In genomic region chr1:32753532-32754281, GRCh38 we compare ENCODE assay signal across 8 cellular contexts. TPM values are rescaled to one million over a fixed set of nuclear protein-coding genes. Genes with fewer than 3 reads are reported as not detected.
A peak's percentile ranks its signal among the peaks of the same experiment; 100 is the strongest.
DNase-seq lines count a peak whose midpoint lies in the region; ATAC-seq and TF ChIP-seq lines count a peak whose summit lies in the region.

No MANE protein-coding gene starts in this region.

- peak overlapping the region; percentile 87 for H2AFZ ChIP-seq in KMS-11 (ENCODE audit: low read depth)

- WGBS in adrenal gland, 4 donors: 2 to 13% (median 4%) methylated on average over 6 to 55 of the region's 63 CpGs
- WGBS in prostate gland: under 1% methylated on average over 45 of the region's 63 CpGs

- ATAC-seq in T-cell (replicated peaks in 1 of 4) (peak; percentile 84 to 94 (median 92)), left ventricle myocardium superior (peak; percentile 96)

- H3K27ac ChIP-seq in KMS-11 (no peak overlapping the region), adrenal gland (peak overlapping the region; percentile 2 to 99 (median 92)), prostate gland (peak overlapping the region; percentile 98), vagina (peak overlapping the region; percentile 84)

- no peaks in the 10 kb centered on the region for H3K36me3 ChIP-seq in KMS-11 (ENCODE audit: insufficient read depth)
- no peaks in the 10 kb centered on the region for H3K36me3 ChIP-seq in adrenal gland (replicated peaks in 1 of 2)
- no peaks in the 10 kb centered on the region for H3K36me3 ChIP-seq in prostate gland
- H3K36me3 ChIP-seq in vagina: no peaks in the 10 kb centered on the region

- peak; percentile 47 to 69 for DNase-seq in NCI-H187 (lab: John Stamatoyannopoulos, UW)
- DNase-seq in NCI-H187 treated with DMSO at 0.1 percent for 48 hours (lab: John Stamatoyannopoulos, UW): no peak
- DNase-seq in T-cell: peak; percentile 23 to 74 (median 54)
- peak; percentile 72 to 88 (median 80) for DNase-seq in adrenal gland
- peak; percentile 83 for DNase-seq in left ventricle myocardium superior
- peak; percentile 84 for DNase-seq in prostate gland (ENCODE audit: low spot score)
- DNase-seq in vagina (ENCODE audit: extremely low spot score in 2 of 2): no peak

- TF ChIP-seq CTCF in KMS-11 (conservative IDR thresholded peaks at IDR 0.05; ENCODE audit: low read depth, low read length) (no peak), adrenal gland (IDR thresholded peaks at IDR 0.05) (peak in 1 of 6 experiments; percentile 3), prostate gland (IDR thresholded peaks at IDR 0.05) (peak in 2 of 4 experiments; percentile 16 to 37), vagina (IDR thresholded peaks at IDR 0.05) (no peak)

- intact Hi-C loops in adrenal gland (cut with DNase I): no loop called here
- intact Hi-C loops in left ventricle myocardium superior (cut with micrococcal nuclease): no loop called here
- intact Hi-C loops in prostate gland (cut with DNase I): no loop called here
- intact Hi-C loops in vagina (cut with DNase I): no loop called here

- H3K4me3 ChIP-seq in KMS-11 (IDR thresholded peaks at IDR 0.05; ENCODE audit: insufficient read depth, low read depth, low read length) (no peak overlapping the region), adrenal gland (peak overlapping the region in 3 of 4 donors; percentile 13 to 98 (median 60)), prostate gland (peak overlapping the region; percentile 79 to 90), vagina (peak overlapping the region; percentile 77 to 78)

- H3K9ac ChIP-seq in KMS-11: no peak overlapping the region

- peak overlapping the region; percentile 81 for H3K4me2 ChIP-seq in KMS-11

- TF ChIP-seq POLR2A in adrenal gland (IDR thresholded peaks at IDR 0.05): peak; percentile 43 to 75
- TF ChIP-seq POLR2A in prostate gland (IDR thresholded peaks at IDR 0.05): peak; percentile 79
- peak in 1 of 2 donors; percentile 35 for TF ChIP-seq POLR2A in vagina (IDR thresholded peaks at IDR 0.05)

- no peaks in the 10 kb centered on the region for H3K27me3 Mint-ChIP-seq in T-cell

- H3K4me1 Mint-ChIP-seq in T-cell: peaks cover 6 to 12% (median 12%) of the 10 kb centered on the region in 3 donors

- H3K9me3 Mint-ChIP-seq in T-cell: no peaks in the 10 kb centered on the region

- H3K27me3 ChIP-seq in KMS-11 (ENCODE audit: insufficient read depth, low read depth) (no peaks in the 10 kb centered on the region), adrenal gland (no peaks in the 10 kb centered on the region), prostate gland (replicated peaks; ENCODE audit: insufficient read depth) (no peaks in the 10 kb centered on the region), vagina (no peaks in the 10 kb centered on the region)

- POLR2A ChIA-PET in T-cell (lab: Charles Lee): interaction anchor here in 1 of 2 donors (0.7 kb wide), 1 partner anchor 187 kb away, joined by 7 read pairs; no protein-coding TSS in a partner anchor

- CTCF ChIA-PET in T-cell (lab: Charles Lee): interaction anchor here in 1 of 2 donors (0.8 kb wide), 1 partner anchor 19 kb away, joined by 3 read pairs; no protein-coding TSS in a partner anchor

- H3K27ac Mint-ChIP-seq in T-cell: peak overlapping the region in 1 of 2 donors; percentile 70

- H3K79me2 ChIP-seq in KMS-11 (ENCODE audit: insufficient read depth, low read depth): no peaks in the 10 kb centered on the region

- H3K4me3 Mint-ChIP-seq in T-cell: peak overlapping the region; percentile 69 to 80 (median 78)

- H3K36me3 Mint-ChIP-seq in T-cell: no peaks in the 10 kb centered on the region

- no peaks in the 10 kb centered on the region for H4K20me1 ChIP-seq in KMS-11 (ENCODE audit: insufficient read depth)

- H3K4me1 ChIP-seq in KMS-11 (ENCODE audit: low read depth, poor library complexity, severe bottlenecking): peaks cover 5% of the 10 kb centered on the region
- H3K4me1 ChIP-seq in adrenal gland (replicated peaks in 1 of 2): peaks cover 35 to 43% of the 10 kb centered on the region in 2 donors
- peaks cover 3% of the 10 kb centered on the region for H3K4me1 ChIP-seq in prostate gland (replicated peaks)
- H3K4me1 ChIP-seq in vagina: peaks cover 52% of the 10 kb centered on the region

- H3K9me3 ChIP-seq in adrenal gland (replicated peaks in 1 of 3) (no peaks in the 10 kb centered on the region), prostate gland (no peaks in the 10 kb centered on the region), vagina (no peaks in the 10 kb centered on the region)

RNA-seq across cellular contexts. Expression of gene SYNC, which starts 51.1 kb away (rescaled TPM):
- total RNA-seq in T-cell (under 1 TPM in 1 of 5 donors, not detected in 4; 0.07 TPM), adrenal gland (10 to 100 TPM in 4 of 8 donors, 1 to 10 TPM in 4; 5.6 to 35.4 (median 10.4) TPM), left ventricle myocardium superior (12.2 TPM), prostate gland (10 to 100 TPM in 1 of 2 donors, 1 to 10 TPM in 1; 7.9 to 18.2 TPM), vagina (13.0 TPM)
- 10 to 100 TPM in 1 of 3 donors, 1 to 10 TPM in 2; 3.2 to 15.2 (median 5.8) TPM for polyA plus RNA-seq in adrenal gland

Comparison
In these comparisons a context has a peak if more than half of its experiments do, and no peak if none do; other contexts are left out.
1. DNase-seq: peak in NCI-H187 (2 of 2), T-cell (34 of 34), adrenal gland (7 of 7), left ventricle myocardium superior (single experiment) and prostate gland (single experiment); none in NCI-H187 treated with DMSO at 0.1 percent for 48 hours (single experiment) and vagina (0 of 2).
2. RNA of gene SYNC, which starts 51.1 kb away (total RNA-seq): 7.9 to 18.2 TPM in prostate gland, 5.6 to 35.4 TPM in adrenal gland, 13.0 TPM in vagina (single experiment) and 12.2 TPM in left ventricle myocardium superior (single experiment); 0.07 TPM in T-cell; every median in the first group is over 4 times any median in the second.